Comparison of ENCODE assay signal across 2 cellular contexts in genomic region chr19:46838160-46838559, GRCh38.
TF ChIP-seq lines count a peak whose summit lies in the region.

No MANE protein-coding gene starts in this region.

TF ChIP-seq in SK-N-SH, 30 proteins besides CTCF, POLR2A, EP300 and RAD21 (continued from another document):
- no peak for TF ChIP-seq FOXM1 (IDR thresholded peaks at IDR 0.05; ENCODE audit: low read depth)
- TF ChIP-seq FOSL2 (IDR thresholded peaks at IDR 0.05; ENCODE audit: borderline replicate concordance, low read depth): no peak
- TF ChIP-seq NRF1 (IDR thresholded peaks at IDR 0.05; ENCODE audit: low read depth, low read length): no peak
- no peak for TF ChIP-seq TCF12 (IDR thresholded peaks at IDR 0.05)
- no peak for TF ChIP-seq RXRA (IDR thresholded peaks at IDR 0.05; ENCODE audit: borderline replicate concordance, low read depth)
- no peak for TF ChIP-seq SMC3 (IDR thresholded peaks at IDR 0.05; ENCODE audit: low read depth, low read length)
- TF ChIP-seq GABPA (IDR thresholded peaks at IDR 0.05; ENCODE audit: low read depth): no peak
- no peak for TF ChIP-seq REST (IDR thresholded peaks at IDR 0.05; ENCODE audit: low read depth, low read length)

TF ChIP-seq in SK-N-SH treated with all-trans-retinoic acid at 6 μM for 48 hours, 23 proteins besides CTCF, POLR2A, EP300 and RAD21 (continued from another document):
- TF ChIP-seq POU6F1 (CRISPR knock-in tag; IDR thresholded peaks at IDR 0.05; ENCODE audit: borderline replicate concordance, low read depth): no peak
- no peak for TF ChIP-seq CREB5 (CRISPR knock-in tag; IDR thresholded peaks at IDR 0.05; ENCODE audit: low read depth)
- no peak for TF ChIP-seq BACH2 (CRISPR knock-in tag; IDR thresholded peaks at IDR 0.05; ENCODE audit: borderline replicate concordance)
- TF ChIP-seq ISL1 (CRISPR knock-in tag; IDR thresholded peaks at IDR 0.05): no peak
- TF ChIP-seq CSDC2 (CRISPR knock-in tag; IDR thresholded peaks at IDR 0.05): no peak
- no peak for TF ChIP-seq PPARA (CRISPR knock-in tag; IDR thresholded peaks at IDR 0.05; ENCODE audit: borderline replicate concordance)
- TF ChIP-seq OSR1 (CRISPR knock-in tag; IDR thresholded peaks at IDR 0.05): no peak
- TF ChIP-seq TOX (CRISPR knock-in tag; IDR thresholded peaks at IDR 0.05; ENCODE audit: borderline replicate concordance): no peak
- no peak for TF ChIP-seq ZFP3 (CRISPR knock-in tag; IDR thresholded peaks at IDR 0.05)
- no peak for TF ChIP-seq TSHZ2 (CRISPR knock-in tag; IDR thresholded peaks at IDR 0.05)
- TF ChIP-seq ZNF70 (CRISPR knock-in tag; IDR thresholded peaks at IDR 0.05): no peak
- no peak for TF ChIP-seq ZC3H10 (CRISPR knock-in tag; IDR thresholded peaks at IDR 0.05)
